1 cellular context compared by ENCODE assay signal in genomic region chr12:132687211-132688164, GRCh38.
A peak's percentile ranks its signal among the peaks of the same experiment; 100 is the strongest.
TF ChIP-seq lines count a peak whose summit lies in the region.

A gene with protein sequence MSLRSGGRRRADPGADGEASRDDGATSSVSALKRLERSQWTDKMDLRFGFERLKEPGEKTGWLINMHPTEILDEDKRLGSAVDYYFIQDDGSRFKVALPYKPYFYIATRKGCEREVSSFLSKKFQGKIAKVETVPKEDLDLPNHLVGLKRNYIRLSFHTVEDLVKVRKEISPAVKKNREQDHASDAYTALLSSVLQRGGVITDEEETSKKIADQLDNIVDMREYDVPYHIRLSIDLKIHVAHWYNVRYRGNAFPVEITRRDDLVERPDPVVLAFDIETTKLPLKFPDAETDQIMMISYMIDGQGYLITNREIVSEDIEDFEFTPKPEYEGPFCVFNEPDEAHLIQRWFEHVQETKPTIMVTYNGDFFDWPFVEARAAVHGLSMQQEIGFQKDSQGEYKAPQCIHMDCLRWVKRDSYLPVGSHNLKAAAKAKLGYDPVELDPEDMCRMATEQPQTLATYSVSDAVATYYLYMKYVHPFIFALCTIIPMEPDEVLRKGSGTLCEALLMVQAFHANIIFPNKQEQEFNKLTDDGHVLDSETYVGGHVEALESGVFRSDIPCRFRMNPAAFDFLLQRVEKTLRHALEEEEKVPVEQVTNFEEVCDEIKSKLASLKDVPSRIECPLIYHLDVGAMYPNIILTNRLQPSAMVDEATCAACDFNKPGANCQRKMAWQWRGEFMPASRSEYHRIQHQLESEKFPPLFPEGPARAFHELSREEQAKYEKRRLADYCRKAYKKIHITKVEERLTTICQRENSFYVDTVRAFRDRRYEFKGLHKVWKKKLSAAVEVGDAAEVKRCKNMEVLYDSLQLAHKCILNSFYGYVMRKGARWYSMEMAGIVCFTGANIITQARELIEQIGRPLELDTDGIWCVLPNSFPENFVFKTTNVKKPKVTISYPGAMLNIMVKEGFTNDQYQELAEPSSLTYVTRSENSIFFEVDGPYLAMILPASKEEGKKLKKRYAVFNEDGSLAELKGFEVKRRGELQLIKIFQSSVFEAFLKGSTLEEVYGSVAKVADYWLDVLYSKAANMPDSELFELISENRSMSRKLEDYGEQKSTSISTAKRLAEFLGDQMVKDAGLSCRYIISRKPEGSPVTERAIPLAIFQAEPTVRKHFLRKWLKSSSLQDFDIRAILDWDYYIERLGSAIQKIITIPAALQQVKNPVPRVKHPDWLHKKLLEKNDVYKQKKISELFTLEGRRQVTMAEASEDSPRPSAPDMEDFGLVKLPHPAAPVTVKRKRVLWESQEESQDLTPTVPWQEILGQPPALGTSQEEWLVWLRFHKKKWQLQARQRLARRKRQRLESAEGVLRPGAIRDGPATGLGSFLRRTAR (N-terminal part only) (minus strand): TSS chr12:132687342. CDS start chr12:132687315, 27 bp downstream.
TSS of gene PXMP2 (plus strand) at chr12:132687587. CDS start at chr12:132687671, 84 bp downstream.

TF ChIP-seq in HepG2, 621 proteins besides CTCF, POLR2A, EP300 and RAD21 (continues in another document):
- TF ChIP-seq ZNF468 (CRISPR knock-in tag; IDR thresholded peaks at IDR 0.05) (no peak), DR1 (CRISPR knock-in tag; IDR thresholded peaks at IDR 0.05) (peak; percentile 44; the same call in 1 of the 2 replicates), ZNF614 (CRISPR knock-in tag; IDR thresholded peaks at IDR 0.05; ENCODE audit: borderline replicate concordance) (peak; percentile 84; the same call in 1 of the 2 replicates), ZFY (CRISPR knock-in tag; IDR thresholded peaks at IDR 0.05) (peak; percentile 83), PHF21A (CRISPR knock-in tag; IDR thresholded peaks at IDR 0.05) (peak; percentile 68), NFIC (IDR thresholded peaks at IDR 0.05; ENCODE audit: low read length) (no peak), ZBTB25 (CRISPR knock-in tag; IDR thresholded peaks at IDR 0.05) (peak; percentile 74; the same call in 1 of the 2 replicates), BCL3 (CRISPR knock-in tag; IDR thresholded peaks at IDR 0.05) (0 out of 2 replicates have a peak, but pooled peaks have one; percentile 63), KDM5A (IDR thresholded peaks at IDR 0.05; ENCODE audit: borderline replicate concordance, low read length) (peak; percentile 43; the same call in 1 of the 2 replicates), CHCHD3 (CRISPR knock-in tag; IDR thresholded peaks at IDR 0.05) (0 out of 2 replicates have a peak, but pooled peaks have one; percentile 23), GABPB1 (CRISPR knock-in tag; IDR thresholded peaks at IDR 0.05) (peak; percentile 89), PRMT3 (CRISPR knock-in tag; IDR thresholded peaks at IDR 0.05; ENCODE audit: borderline replicate concordance, low read depth) (0 out of 2 replicates have a peak, but pooled peaks have one; percentile 34), FOSL2 (CRISPR knock-in tag; IDR thresholded peaks at IDR 0.05) (0 out of 2 replicates have a peak, but pooled peaks have one; percentile 4), GATA4 (IDR thresholded peaks at IDR 0.05; ENCODE audit: borderline replicate concordance, low read depth) (no peak), SAP130 (CRISPR knock-in tag; IDR thresholded peaks at IDR 0.05; ENCODE audit: low read depth) (peak; percentile 95), KLF15 (CRISPR knock-in tag; IDR thresholded peaks at IDR 0.05; ENCODE audit: borderline replicate concordance) (peak; percentile 85; the same call in 1 of the 2 replicates), HDAC1 (CRISPR knock-in tag; IDR thresholded peaks at IDR 0.05) (peak; percentile 88), MLXIP (CRISPR knock-in tag; IDR thresholded peaks at IDR 0.05; ENCODE audit: borderline replicate concordance) (no peak), PAX8 (CRISPR knock-in tag; IDR thresholded peaks at IDR 0.05; ENCODE audit: borderline replicate concordance) (peak; percentile 92; the same call in 1 of the 2 replicates), HNRNPLL (IDR thresholded peaks at IDR 0.05; ENCODE audit: low read depth, low read length, poor library complexity, severe bottlenecking) (peak; percentile 37), ZNF670 (CRISPR knock-in tag; IDR thresholded peaks at IDR 0.05; ENCODE audit: borderline replicate concordance) (peak; percentile 20; the same call in 1 of the 2 replicates), ZNF790 (CRISPR knock-in tag; IDR thresholded peaks at IDR 0.05; ENCODE audit: borderline replicate concordance) (no peak), SKI (IDR thresholded peaks at IDR 0.05; ENCODE audit: partially characterized antibody) (peak; percentile 83), TOPORS (CRISPR knock-in tag; IDR thresholded peaks at IDR 0.05) (no peak), ZNF878 (CRISPR knock-in tag; IDR thresholded peaks at IDR 0.05) (0 out of 2 replicates have a peak, but pooled peaks have one; percentile 48), NR2F6 (IDR thresholded peaks at IDR 0.05) (no peak), NR2F6 (CRISPR knock-in tag; IDR thresholded peaks at IDR 0.05) (peak; percentile 5; the same call in 1 of the 2 replicates), DRAP1 (CRISPR knock-in tag; IDR thresholded peaks at IDR 0.05) (peak; percentile 47; the same call in 1 of the 2 replicates)
- TF ChIP-seq, protein P1, sequence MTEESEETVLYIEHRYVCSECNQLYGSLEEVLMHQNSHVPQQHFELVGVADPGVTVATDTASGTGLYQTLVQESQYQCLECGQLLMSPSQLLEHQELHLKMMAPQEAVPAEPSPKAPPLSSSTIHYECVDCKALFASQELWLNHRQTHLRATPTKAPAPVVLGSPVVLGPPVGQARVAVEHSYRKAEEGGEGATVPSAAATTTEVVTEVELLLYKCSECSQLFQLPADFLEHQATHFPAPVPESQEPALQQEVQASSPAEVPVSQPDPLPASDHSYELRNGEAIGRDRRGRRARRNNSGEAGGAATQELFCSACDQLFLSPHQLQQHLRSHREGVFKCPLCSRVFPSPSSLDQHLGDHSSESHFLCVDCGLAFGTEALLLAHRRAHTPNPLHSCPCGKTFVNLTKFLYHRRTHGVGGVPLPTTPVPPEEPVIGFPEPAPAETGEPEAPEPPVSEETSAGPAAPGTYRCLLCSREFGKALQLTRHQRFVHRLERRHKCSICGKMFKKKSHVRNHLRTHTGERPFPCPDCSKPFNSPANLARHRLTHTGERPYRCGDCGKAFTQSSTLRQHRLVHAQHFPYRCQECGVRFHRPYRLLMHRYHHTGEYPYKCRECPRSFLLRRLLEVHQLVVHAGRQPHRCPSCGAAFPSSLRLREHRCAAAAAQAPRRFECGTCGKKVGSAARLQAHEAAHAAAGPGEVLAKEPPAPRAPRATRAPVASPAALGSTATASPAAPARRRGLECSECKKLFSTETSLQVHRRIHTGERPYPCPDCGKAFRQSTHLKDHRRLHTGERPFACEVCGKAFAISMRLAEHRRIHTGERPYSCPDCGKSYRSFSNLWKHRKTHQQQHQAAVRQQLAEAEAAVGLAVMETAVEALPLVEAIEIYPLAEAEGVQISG (CRISPR knock-in tag; IDR thresholded peaks at IDR 0.05): peak; percentile 64
- TF ChIP-seq, protein P2, sequence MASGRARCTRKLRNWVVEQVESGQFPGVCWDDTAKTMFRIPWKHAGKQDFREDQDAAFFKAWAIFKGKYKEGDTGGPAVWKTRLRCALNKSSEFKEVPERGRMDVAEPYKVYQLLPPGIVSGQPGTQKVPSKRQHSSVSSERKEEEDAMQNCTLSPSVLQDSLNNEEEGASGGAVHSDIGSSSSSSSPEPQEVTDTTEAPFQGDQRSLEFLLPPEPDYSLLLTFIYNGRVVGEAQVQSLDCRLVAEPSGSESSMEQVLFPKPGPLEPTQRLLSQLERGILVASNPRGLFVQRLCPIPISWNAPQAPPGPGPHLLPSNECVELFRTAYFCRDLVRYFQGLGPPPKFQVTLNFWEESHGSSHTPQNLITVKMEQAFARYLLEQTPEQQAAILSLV (CRISPR knock-in tag; IDR thresholded peaks at IDR 0.05; ENCODE audit: borderline replicate concordance): peak; percentile 77; the same call in 1 of the 2 replicates
- TF ChIP-seq, protein P3, sequence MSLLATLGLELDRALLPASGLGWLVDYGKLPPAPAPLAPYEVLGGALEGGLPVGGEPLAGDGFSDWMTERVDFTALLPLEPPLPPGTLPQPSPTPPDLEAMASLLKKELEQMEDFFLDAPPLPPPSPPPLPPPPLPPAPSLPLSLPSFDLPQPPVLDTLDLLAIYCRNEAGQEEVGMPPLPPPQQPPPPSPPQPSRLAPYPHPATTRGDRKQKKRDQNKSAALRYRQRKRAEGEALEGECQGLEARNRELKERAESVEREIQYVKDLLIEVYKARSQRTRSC (CRISPR knock-in tag; IDR thresholded peaks at IDR 0.05; ENCODE audit: low read depth): 0 out of 2 replicates have a peak, but pooled peaks have one; percentile 42
- TF ChIP-seq, protein P4, sequence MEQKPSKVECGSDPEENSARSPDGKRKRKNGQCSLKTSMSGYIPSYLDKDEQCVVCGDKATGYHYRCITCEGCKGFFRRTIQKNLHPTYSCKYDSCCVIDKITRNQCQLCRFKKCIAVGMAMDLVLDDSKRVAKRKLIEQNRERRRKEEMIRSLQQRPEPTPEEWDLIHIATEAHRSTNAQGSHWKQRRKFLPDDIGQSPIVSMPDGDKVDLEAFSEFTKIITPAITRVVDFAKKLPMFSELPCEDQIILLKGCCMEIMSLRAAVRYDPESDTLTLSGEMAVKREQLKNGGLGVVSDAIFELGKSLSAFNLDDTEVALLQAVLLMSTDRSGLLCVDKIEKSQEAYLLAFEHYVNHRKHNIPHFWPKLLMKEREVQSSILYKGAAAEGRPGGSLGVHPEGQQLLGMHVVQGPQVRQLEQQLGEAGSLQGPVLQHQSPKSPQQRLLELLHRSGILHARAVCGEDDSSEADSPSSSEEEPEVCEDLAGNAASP (CRISPR knock-in tag; IDR thresholded peaks at IDR 0.05; ENCODE audit: borderline replicate concordance): peak; percentile 51
- TF ChIP-seq, protein P5, sequence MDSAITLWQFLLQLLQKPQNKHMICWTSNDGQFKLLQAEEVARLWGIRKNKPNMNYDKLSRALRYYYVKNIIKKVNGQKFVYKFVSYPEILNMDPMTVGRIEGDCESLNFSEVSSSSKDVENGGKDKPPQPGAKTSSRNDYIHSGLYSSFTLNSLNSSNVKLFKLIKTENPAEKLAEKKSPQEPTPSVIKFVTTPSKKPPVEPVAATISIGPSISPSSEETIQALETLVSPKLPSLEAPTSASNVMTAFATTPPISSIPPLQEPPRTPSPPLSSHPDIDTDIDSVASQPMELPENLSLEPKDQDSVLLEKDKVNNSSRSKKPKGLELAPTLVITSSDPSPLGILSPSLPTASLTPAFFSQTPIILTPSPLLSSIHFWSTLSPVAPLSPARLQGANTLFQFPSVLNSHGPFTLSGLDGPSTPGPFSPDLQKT (CRISPR knock-in tag; IDR thresholded peaks at IDR 0.05; ENCODE audit: borderline replicate concordance): no peak
